Comparison of ENCODE assay signal across 28 cellular contexts in the genomic region with DNA sequence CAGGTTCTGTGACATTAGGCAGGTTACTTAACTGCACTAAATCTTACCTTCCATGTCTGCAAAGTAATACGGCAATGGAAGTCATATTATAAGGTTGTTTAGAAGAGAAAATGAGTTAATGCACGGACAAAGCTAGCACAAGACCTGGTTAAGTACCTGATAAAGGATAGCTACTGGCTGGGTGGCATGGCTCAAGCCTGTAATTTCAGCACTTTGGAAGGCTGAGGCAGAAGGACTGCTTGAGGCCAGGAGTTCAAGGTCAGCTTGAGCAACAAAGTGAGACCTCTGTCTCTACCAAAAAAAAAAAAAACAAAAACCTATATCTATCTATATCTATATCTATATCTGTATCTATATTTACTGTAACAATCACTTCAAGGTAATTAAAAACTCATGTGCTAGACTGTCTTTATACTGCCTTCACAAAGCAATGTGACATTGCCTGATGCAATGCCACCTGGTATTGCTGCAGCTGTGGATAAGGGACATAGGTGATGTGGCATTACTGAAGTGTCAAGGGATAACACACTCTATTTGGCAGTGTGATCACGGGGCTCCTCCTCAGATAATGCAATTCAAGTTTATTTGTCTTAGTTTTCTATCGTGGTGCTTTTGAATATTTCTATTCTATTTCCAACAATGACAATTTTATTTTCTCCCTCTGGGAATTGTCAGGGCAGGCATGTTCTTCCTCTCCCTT.
DNase-seq lines count a peak whose midpoint lies in the region; ATAC-seq, FAIRE-seq and TF ChIP-seq lines count a peak whose summit lies in the region.
"Had no signal": no experiment of that assay in that cellular context is flagged by ENCODE, and none has a peak within 500 bp of the region (broad histone marks: within the 10 kb centered on the region; RNA-seq: fewer than 3 reads in every experiment).

No MANE protein-coding gene starts in this region.

- H3K18ac ChIP-seq in mesenchymal stem cell (ENCODE audit: low read depth in 1 of 2, low read length in 2 of 2), result no peak overlapping the region

- H3K9ac ChIP-seq in Karpas-422 (ENCODE audit: low read length), result no peak overlapping the region
- no peak overlapping the region for H3K9ac ChIP-seq in mesenchymal stem cell (ENCODE audit: low read length)

- TF ChIP-seq CTCF in PC-9 (conservative IDR thresholded peaks at IDR 0.05), result no peak

- no peak overlapping the region for H3K23ac ChIP-seq in mesenchymal stem cell (ENCODE audit: low read length in 2 of 2)

- H2BK5ac ChIP-seq in mesenchymal stem cell (ENCODE audit: low read depth, low read length, poor library complexity, severe bottlenecking), result no peak overlapping the region

- H3K36me3 ChIP-seq in Karpas-422 (ENCODE audit: insufficient read depth, low read length) (no peaks in the 10 kb centered on the region), PC-9 (ENCODE audit: low read depth) (no peaks in the 10 kb centered on the region), mesenchymal stem cell (ENCODE audit: control insufficient read depth in 1 of 2, insufficient read depth in 2 of 2, low read depth in 1 of 2, low read length in 2 of 2) (no peaks in the 10 kb centered on the region)
- H3K36me3 ChIP-seq: colonic mucosa, MG63, SJSA1 had no signal

- H3K4me2 ChIP-seq in Karpas-422 (ENCODE audit: low read depth, low read length, poor library complexity, severe bottlenecking), result no peak overlapping the region
- H3K4me2 ChIP-seq in PC-9, result no peak overlapping the region
- no peak overlapping the region for H3K4me2 ChIP-seq in mesenchymal stem cell (ENCODE audit: low read length, poor library complexity, severe bottlenecking)

- no peak overlapping the region for H3K27ac ChIP-seq in Karpas-422 (ENCODE audit: low read length)
- peak overlapping the region; percentile 75 for H3K27ac ChIP-seq in PC-9
- H3K27ac ChIP-seq in mesenchymal stem cell (ENCODE audit: low read length, poor library complexity, severe bottlenecking), result no peak overlapping the region
- H3K27ac ChIP-seq: 22Rv1, colonic mucosa, SJSA1 had no signal

- H3K14ac ChIP-seq in mesenchymal stem cell (ENCODE audit: low read length in 2 of 2), result no peak overlapping the region

- H4K20me1 ChIP-seq in Karpas-422 (ENCODE audit: insufficient read depth, low read depth, low read length) (no peaks in the 10 kb centered on the region), PC-9 (ENCODE audit: insufficient read depth) (no peaks in the 10 kb centered on the region)

- no peaks in the 10 kb centered on the region for H3K27me3 ChIP-seq in Karpas-422 (ENCODE audit: low read length)
- H3K27me3 ChIP-seq in PC-9 (ENCODE audit: insufficient read depth, low read depth), result no peaks in the 10 kb centered on the region
- H3K27me3 ChIP-seq in mesenchymal stem cell (ENCODE audit: control insufficient read depth in 1 of 2, insufficient read depth in 1 of 2, low read length in 2 of 2), result no peaks in the 10 kb centered on the region
- H3K27me3 ChIP-seq: colonic mucosa, MG63, SJSA1 had no signal

- CTCF ChIA-PET in PC-9 (lab: Charles Lee), result no interaction called here

- H2AFZ ChIP-seq in Karpas-422 (ENCODE audit: low read length) (no peak overlapping the region), PC-9 (0 out of 2 replicates have a peak overlapping the region, but pooled peaks have one; percentile 1), mesenchymal stem cell (ENCODE audit: low read depth, low read length) (no peak overlapping the region)

- ATAC-seq in HG02763 (IDR thresholded peaks at IDR 0.05; ENCODE audit: unreplicated experiment), result no peak
- ATAC-seq: activated CD4-positive, CD25-positive, alpha-beta regulatory T cell treated with anti-CD3 and anti-CD28 coated beads, Interleukin-2, amount 50 U/mL, for 24 hours; activated naive CD4-positive, alpha-beta T cell treated with anti-CD3 and anti-CD28 coated beads, Interleukin-2, amount 50 U/mL, for 72 hours; activated T-helper 17 cell treated with anti-CD3 and anti-CD28 coated beads, Interleukin-2, amount 50 U/mL, for 72 hours; left ventricle myocardium superior; Panc1 had no signal

- DNase-seq in NCI-H1417 (lab: John Stamatoyannopoulos, UW) (peak in 2 of 3 experiments; percentile 52), NCI-H1417 treated with DMSO at 0.1 percent for 48 hours (lab: John Stamatoyannopoulos, UW) (no peak), Karpas-422 (peak; percentile 57), PC-9 (no peak), mesenchymal stem cell (no peak), RCC 7860 (ENCODE audit: low spot score) (no peak)
- no peak for DNase-seq in stimulated activated CD4-positive, alpha-beta T cell treated with anti-CD3 and anti-CD28 coated beads, Interleukin-4, amount 100 ng/mL, for 4 hours
- DNase-seq: activated CD4-positive, alpha-beta memory T cell treated with anti-CD3 and anti-CD28 coated beads for 36 hours; activated CD8-positive, alpha-beta memory T cell treated with anti-CD3 and anti-CD28 coated beads, Interleukin-2, amount 50 U/mL, for 48 hours; anterior cingulate cortex; colonic mucosa; effector CD8-positive, alpha-beta T cell; foreskin fibroblast; head of caudate nucleus; left ventricle myocardium superior; MG63; naive B cell; occipital lobe; stimulated activated naive CD4-positive, alpha-beta T cell treated with Interleukin-2 at 50 U/mL for 16 hours; T-helper 1 cell had no signal

- 88% methylated on average over 2 of the region's 4 CpGs for WGBS in mesenchymal stem cell

- H4K8ac ChIP-seq in mesenchymal stem cell (ENCODE audit: low read length), result no peak overlapping the region

- no peak overlapping the region for H4K91ac ChIP-seq in mesenchymal stem cell (ENCODE audit: low read length)

- H3K79me2 ChIP-seq in Karpas-422 (ENCODE audit: low read length) (no peaks in the 10 kb centered on the region), PC-9 (ENCODE audit: low read depth) (no peaks in the 10 kb centered on the region)

- H3K9me2 ChIP-seq in Karpas-422 (replicated peaks; ENCODE audit: insufficient read depth, low read length) (no peaks in the 10 kb centered on the region), PC-9 (ENCODE audit: insufficient read depth) (no peaks in the 10 kb centered on the region)

- BruUV-seq in PC-9 (replicated peaks; lab: Mats Ljungman, UMichigan), result no TSS peak

- no peak overlapping the region for H3K4me3 ChIP-seq in Karpas-422 (ENCODE audit: low read length)
- H3K4me3 ChIP-seq in PC-9, result no peak overlapping the region
- H3K4me3 ChIP-seq in mesenchymal stem cell (ENCODE audit: insufficient read depth in 1 of 2, low read depth in 1 of 2, low read length in 2 of 2), result no peak overlapping the region
- H3K4me3 ChIP-seq: colonic mucosa, MG63, SJSA1 had no signal

- peak overlapping the region; percentile 54 for H2AK5ac ChIP-seq in mesenchymal stem cell (ENCODE audit: low read length, severe bottlenecking)

- POLR2A ChIA-PET in PC-9 (lab: Charles Lee; ENCODE audit: unreplicated experiment), result interaction anchor here (0.6 kb wide), 1 partner anchor 227 kb away, joined by 7 read pairs; no protein-coding TSS in a partner anchor

- H2BK15ac ChIP-seq in mesenchymal stem cell (ENCODE audit: low read depth, poor library complexity, severe bottlenecking), result no peak overlapping the region

- H2BK12ac ChIP-seq in mesenchymal stem cell (ENCODE audit: low read length in 2 of 2), result no peak overlapping the region

- H3F3A ChIP-seq in PC-9 (ENCODE audit: insufficient read depth, low read depth), result peaks cover 27% of the 10 kb centered on the region

- H3K4ac ChIP-seq in mesenchymal stem cell (ENCODE audit: low read depth in 1 of 2, low read length in 2 of 2), result no peak overlapping the region

- H3K4me1 ChIP-seq in Karpas-422 (ENCODE audit: low read length) (peaks cover 50% of the 10 kb centered on the region), PC-9 (replicated peaks; ENCODE audit: insufficient read depth) (peaks cover 62% of the 10 kb centered on the region), mesenchymal stem cell (ENCODE audit: control insufficient read depth, insufficient read depth, low read depth, low read length) (peaks cover 2% of the 10 kb centered on the region)
- H3K4me1 ChIP-seq: colonic mucosa had no signal

- intact Hi-C loops in PC-9 (cut with micrococcal nuclease; ENCODE audit: unreplicated experiment), result no loop called here

- no peak for FAIRE-seq in RCC 7860 (lab: Jason Lieb, UNC)
- FAIRE-seq: keratinocyte had no signal

- H3K79me1 ChIP-seq in mesenchymal stem cell (replicated peaks; ENCODE audit: low read length, poor library complexity, severe bottlenecking), result no peaks in the 10 kb centered on the region

- H3K9me3 ChIP-seq in Karpas-422 (ENCODE audit: low read length) (no peaks in the 10 kb centered on the region), PC-9 (ENCODE audit: insufficient read depth, low read depth) (no peaks in the 10 kb centered on the region), mesenchymal stem cell (ENCODE audit: control insufficient read depth, low read length) (no peaks in the 10 kb centered on the region)
- H3K9me3 ChIP-seq: colonic mucosa, MG63, SJSA1 had no signal

- H2BK120ac ChIP-seq in mesenchymal stem cell (ENCODE audit: low read depth, low read length), result no peak overlapping the region

Comparison
In these comparisons a context has a peak if more than half of its experiments do, and no peak if none do; other contexts are left out.
1. DNase-seq: peak in NCI-H1417 (2 of 3) and Karpas-422 (single experiment); none in NCI-H1417 treated with DMSO at 0.1 percent for 48 hours (single experiment), PC-9 (0 of 2), mesenchymal stem cell (single experiment), RCC 7860 (single experiment) and stimulated activated CD4-positive, alpha-beta T cell treated with anti-CD3 and anti-CD28 coated beads, Interleukin-4, amount 100 ng/mL, for 4 hours (0 of 2).